21 cellular contexts compared by ENCODE assay signal in the genomic region with DNA sequence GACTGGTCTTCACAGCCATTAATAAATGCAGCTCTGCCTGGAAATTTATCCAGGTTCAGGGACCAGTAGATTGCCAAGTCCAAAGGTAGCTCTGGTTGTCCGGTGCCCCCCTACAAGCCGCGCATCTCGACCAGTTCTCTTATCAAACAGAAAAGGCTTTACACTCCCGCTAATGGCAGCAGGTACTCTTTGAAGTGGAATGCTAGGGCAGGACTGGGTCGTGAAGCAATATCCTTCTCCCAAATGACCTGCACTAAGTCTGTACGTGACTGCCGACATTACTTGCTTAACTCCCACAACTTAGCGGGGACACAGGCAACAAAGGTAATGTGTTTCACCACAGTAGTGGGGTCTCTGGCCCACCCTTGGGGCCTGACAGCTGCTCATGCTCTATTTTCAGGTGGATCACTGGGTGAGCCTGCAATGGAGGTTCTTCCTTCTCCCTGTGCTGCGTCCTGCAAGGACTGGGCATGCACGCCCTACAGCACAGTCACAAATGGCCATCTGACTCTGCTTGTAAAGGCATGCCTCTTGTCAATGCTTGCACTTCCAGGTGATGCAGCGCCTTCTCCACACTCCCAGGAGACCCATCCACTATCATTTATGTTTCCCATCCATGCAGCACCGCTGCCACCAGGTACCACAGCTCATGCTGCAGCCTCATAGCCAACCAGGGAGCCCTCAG.
"Had no signal": no experiment of that assay in that cellular context is flagged by ENCODE, and none has a peak within 500 bp of the region (broad histone marks: within the 10 kb centered on the region; RNA-seq: fewer than 3 reads in every experiment).

No MANE protein-coding gene starts in this region.

- H3K36me3 ChIP-seq: brain microvascular endothelial cell, cardiac muscle cell, MG63, SJSA1 had no signal

- H3K27ac ChIP-seq: brain microvascular endothelial cell, cardiac muscle cell, SJSA1 had no signal

- H3K4me3 ChIP-seq: cardiac muscle cell, MG63, SJSA1 had no signal

- H3K9me3 ChIP-seq: MG63, SJSA1 had no signal

- FAIRE-seq: RCC 7860 had no signal

- DNase-seq: activated CD4-positive, alpha-beta T cell treated with anti-CD3 and anti-CD28 coated beads for 4 hours; activated CD8-positive, alpha-beta memory T cell treated with anti-CD3 and anti-CD28 coated beads, Interleukin-2, amount 50 U/mL, for 4 hours; activated gamma-delta T cell treated with Interleukin-2 at 50 U/mL for 16 hours; activated naive CD4-positive, alpha-beta T cell treated with anti-CD3 and anti-CD28 coated beads, Interleukin-2, amount 10 ng/mL, durations not matched to agents 7 days and 5 days; activated naive CD8-positive, alpha-beta T cell treated with anti-CD3 and anti-CD28 coated beads for 36 hours; activated T-cell treated with anti-CD3 and anti-CD28 coated beads, Interleukin-2, amount 50 U/mL, for 72 hours; brain microvascular endothelial cell; MG63; NCI-H1436; NCI-H1694 treated with DMSO at 0.1 percent for 48 hours; NCI-H2029 treated with DMSO at 0.1 percent for 48 hours; NCI-H446; NCI-H524; SHP77; SW 1271 had no signal

- ATAC-seq: activated CD4-positive, CD25-positive, alpha-beta regulatory T cell treated with anti-CD3 and anti-CD28 coated beads, Interleukin-2, amount 50 U/mL, for 24 hours; PC-3; SK-N-SH treated with all-trans-retinoic acid at 6 μM for 48 hours had no signal

- H3K4me1 ChIP-seq: SJSA1 had no signal

- H3K27me3 ChIP-seq: brain microvascular endothelial cell, cardiac muscle cell, MG63, SJSA1 had no signal
